1 cellular context compared by ENCODE assay signal in genomic region chr1:99993468-99993845, GRCh38.
TF ChIP-seq lines count a peak whose summit lies in the region.

No MANE protein-coding gene starts in this region.

TF ChIP-seq in K562, 482 proteins besides CTCF, POLR2A, EP300 and RAD21:
- TF ChIP-seq ZNF586 (CRISPR knock-in tag; conservative IDR thresholded peaks at IDR 0.05) (no peak), LEF1 (IDR thresholded peaks at IDR 0.05) (peak; percentile 50; the same call in 1 of the 2 replicates), ARID1B (IDR thresholded peaks at IDR 0.05) (peak; percentile 82), SMARCE1 (IDR thresholded peaks at IDR 0.05) (0 out of 2 replicates have a peak, but pooled peaks have one; percentile 8), ATF4 (CRISPR knock-in tag; IDR thresholded peaks at IDR 0.05) (no peak), ZNF274 (IDR thresholded peaks at IDR 0.05; ENCODE audit: borderline replicate concordance, low read depth, low read length) (no peak), DPF2 (IDR thresholded peaks at IDR 0.05) (0 out of 2 replicates have a peak, but pooled peaks have one; percentile 43), CTBP1 (IDR thresholded peaks at IDR 0.05; ENCODE audit: borderline replicate concordance) (no peak), STAT5A (IDR thresholded peaks at IDR 0.05; ENCODE audit: borderline replicate concordance, low read length) (peak; percentile 23; the same call in 1 of the 2 replicates), EP400 (IDR thresholded peaks at IDR 0.05) (peak; percentile 17; the same call in 1 of the 2 replicates), PML (IDR thresholded peaks at IDR 0.05; ENCODE audit: low read length) (0 out of 2 replicates have a peak, but pooled peaks have one; percentile 44), MYBL2 (IDR thresholded peaks at IDR 0.05; ENCODE audit: low read depth) (peak; percentile 72; the same call in 1 of the 2 replicates), MYBL2 (CRISPR knock-in tag; IDR thresholded peaks at IDR 0.05; ENCODE audit: borderline replicate concordance) (no peak), SMAD3 (CRISPR knock-in tag; conservative IDR thresholded peaks at IDR 0.05) (no peak), CC2D1A (IDR thresholded peaks at IDR 0.05) (peak; percentile 52), TEAD4 (IDR thresholded peaks at IDR 0.05; ENCODE audit: low read length) (peak; percentile 79), TEAD4 (CRISPR knock-in tag; IDR thresholded peaks at IDR 0.05; ENCODE audit: borderline replicate concordance) (no peak), FOXO4 (CRISPR knock-in tag; IDR thresholded peaks at IDR 0.05) (no peak), RBFOX2 (IDR thresholded peaks at IDR 0.05; ENCODE audit: low read depth, low read length) (no peak), ZNF717 (CRISPR knock-in tag; IDR thresholded peaks at IDR 0.05) (no peak), SMARCA4 (IDR thresholded peaks at IDR 0.05) (0 out of 2 replicates have a peak, but pooled peaks have one; percentile 43), RNF219 (CRISPR knock-in tag; IDR thresholded peaks at IDR 0.05) (no peak), TCF7 (IDR thresholded peaks at IDR 0.05; ENCODE audit: borderline replicate concordance) (no peak), SOX6 (IDR thresholded peaks at IDR 0.05) (peak; percentile 74), MTA2 (IDR thresholded peaks at IDR 0.05; ENCODE audit: low read depth) (peak; percentile 52; the same call in 1 of the 2 replicates), CHAMP1 (IDR thresholded peaks at IDR 0.05) (peak; percentile 66; the same call in 1 of the 2 replicates), USF2 (CRISPR knock-in tag; IDR thresholded peaks at IDR 0.05) (no peak), CBFA2T3 (IDR thresholded peaks at IDR 0.05) (peak; percentile 61), TAL1 (IDR thresholded peaks at IDR 0.05) (peak; percentile 78), FOXM1 (IDR thresholded peaks at IDR 0.05; ENCODE audit: low read depth) (peak; percentile 81), FOXM1 (CRISPR knock-in tag; IDR thresholded peaks at IDR 0.05; ENCODE audit: low read depth) (no peak), TCF3 (CRISPR knock-in tag; IDR thresholded peaks at IDR 0.05) (peak; percentile 61), ARID3A (IDR thresholded peaks at IDR 0.05; ENCODE audit: borderline replicate concordance, low read depth, low read length) (peak; percentile 43; the same call in 1 of the 2 replicates)
TF ChIP-seq in K562: peak in this region for 19.
